ENCODE assay signal across 8 cellular contexts in the genomic region with DNA sequence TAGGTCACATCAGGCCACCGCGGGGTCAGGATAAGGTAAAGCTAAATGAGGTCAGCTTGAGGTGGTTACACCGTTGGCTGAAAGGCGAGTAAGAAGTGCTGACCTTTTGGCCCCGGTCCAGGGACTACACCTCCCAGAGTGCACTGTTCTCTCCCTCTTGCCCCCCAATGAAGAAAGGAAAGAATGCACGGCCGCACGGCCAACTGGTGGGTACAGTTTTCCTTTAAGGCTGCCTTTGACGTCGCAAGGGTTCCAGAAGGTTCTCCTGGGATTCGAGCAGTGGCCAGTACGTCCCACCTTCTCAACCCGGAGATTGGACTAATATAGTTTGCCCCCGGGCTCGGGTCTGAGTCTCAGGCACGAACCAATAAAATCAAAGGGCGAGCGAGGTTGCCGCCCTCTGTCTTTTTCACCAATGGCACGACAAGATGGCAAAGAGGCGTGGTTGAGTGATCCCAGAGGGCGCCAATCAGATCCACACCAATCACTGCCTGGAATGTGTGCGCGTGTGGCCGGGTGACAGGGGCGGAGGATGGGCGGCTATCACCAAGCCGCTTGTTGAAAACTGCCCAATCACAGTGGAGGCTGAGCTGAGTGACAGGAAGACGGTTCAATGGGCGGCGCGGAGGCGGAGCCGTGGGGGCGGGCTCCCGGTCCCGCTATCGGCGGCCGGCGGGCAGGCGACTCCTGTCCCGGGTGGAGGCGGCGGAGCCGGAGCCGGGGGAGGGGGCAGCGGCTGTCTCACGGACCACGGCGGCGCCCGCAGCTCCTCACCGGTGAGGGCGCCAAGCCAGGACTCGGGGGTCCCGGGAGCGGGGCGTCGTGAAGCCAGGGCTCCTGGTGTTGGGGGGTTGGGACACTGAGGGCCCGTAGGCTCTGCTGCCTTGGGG. TPM values are rescaled to one million over a fixed set of nuclear protein-coding genes. Genes with fewer than 3 reads are reported as not detected.
A peak's percentile ranks its signal among the peaks of the same experiment; 100 is the strongest.
DNase-seq lines count a peak whose midpoint lies in the region; ATAC-seq and TF ChIP-seq lines count a peak whose summit lies in the region.

DNAJB5 (plus strand) TSS at position 690 of the 890 bp plus-strand sequence. CDS start 886 bp downstream, outside the sequence.

- H3K27me3 ChIP-seq in CD4-positive, alpha-beta T cell (ENCODE audit: control insufficient read depth, insufficient read depth, low read length): no peaks in the 10 kb centered on the region
- H3K27me3 ChIP-seq in dorsolateral prefrontal cortex (no peaks in the 10 kb centered on the region), liver (ENCODE audit: control insufficient read depth in 4 of 4, insufficient read depth in 4 of 4, low read length in 3 of 4) (no peaks in the 10 kb centered on the region)

- no peaks in the 10 kb centered on the region for H3K36me3 ChIP-seq in liver (ENCODE audit: control insufficient read depth in 4 of 4, insufficient read depth in 3 of 4, low read depth in 1 of 4, low read length in 3 of 4)

- CTCF ChIA-PET in CD4-positive, alpha-beta T cell (lab: Charles Lee): interaction anchor here (0.6 to 1.3 kb wide), 4 partner anchors 62 to 627 kb away, joined by 3 to 5 read pairs (median 4); partner anchors contain the start of gene PIGO
- CTCF ChIA-PET in activated CD4-positive, alpha-beta memory T cell treated with anti-CD3 and anti-CD28 coated beads, Interleukin-2, amount 10 ng/mL, durations not matched to agents 7 days and 5 days (lab: Charles Lee): interaction anchor here (0.8 to 2.2 kb wide), 4 partner anchors 38 to 107 kb away, joined by 3 to 10 read pairs (median 7); partner anchors contain the start of gene PIGO

- H3K27me3 Mint-ChIP-seq in CD4-positive, alpha-beta T cell: no peaks in the 10 kb centered on the region
- no peaks in the 10 kb centered on the region for H3K27me3 Mint-ChIP-seq in activated CD4-positive, alpha-beta memory T cell treated with anti-CD3 and anti-CD28 coated beads, Interleukin-2, amount 10 ng/mL, durations not matched to agents 7 days and 5 days

- H3K36me3 Mint-ChIP-seq in CD4-positive, alpha-beta T cell (ENCODE audit: low read depth): no peaks in the 10 kb centered on the region
- no peaks in the 10 kb centered on the region for H3K36me3 Mint-ChIP-seq in activated CD4-positive, alpha-beta memory T cell treated with anti-CD3 and anti-CD28 coated beads, Interleukin-2, amount 10 ng/mL, durations not matched to agents 7 days and 5 days (ENCODE audit: low read depth)

- POLR2A ChIA-PET in CD4-positive, alpha-beta T cell (lab: Charles Lee): interaction anchor here (0.8 to 1.5 kb wide), 4 partner anchors 24 to 91 kb away, joined by 3 to 8 read pairs (median 6); partner anchors contain the start of gene VCP
- POLR2A ChIA-PET in activated CD4-positive, alpha-beta memory T cell treated with anti-CD3 and anti-CD28 coated beads, Interleukin-2, amount 10 ng/mL, durations not matched to agents 7 days and 5 days (lab: Charles Lee): interaction anchor here (0.7 to 2.2 kb wide), 7 partner anchors 8 to 343 kb away, joined by 3 to 10 read pairs (median 4); partner anchors contain the start of genes ATOSB, GALT and VCP

- peak within 1 kb of the TSS; percentile 63 for H3K27ac ChIP-seq in CD4-positive, alpha-beta T cell (ENCODE audit: low read depth, low read length)
- H3K27ac ChIP-seq in dorsolateral prefrontal cortex (peak within 1 kb of the TSS; percentile 80 to 99 (median 93)), liver (ENCODE audit: low read depth in 1 of 2, low read length in 2 of 2) (peak within 1 kb of the TSS; percentile 78 to 91)

- H3K9me3 ChIP-seq in CD4-positive, alpha-beta T cell (ENCODE audit: control insufficient read depth, low read length): no peaks in the 10 kb centered on the region
- no peaks in the 10 kb centered on the region for H3K9me3 ChIP-seq in liver (ENCODE audit: control insufficient read depth in 4 of 4, low read length in 3 of 4)

- peak within 1 kb of the TSS; percentile 94 for H3K4me3 Mint-ChIP-seq in CD4-positive, alpha-beta T cell
- H3K4me3 Mint-ChIP-seq in activated CD4-positive, alpha-beta memory T cell treated with anti-CD3 and anti-CD28 coated beads, Interleukin-2, amount 10 ng/mL, durations not matched to agents 7 days and 5 days: peak within 1 kb of the TSS; percentile 81

- no peak for TF ChIP-seq CTCF in CD4-positive, alpha-beta T cell (IDR thresholded peaks at IDR 0.05)
- TF ChIP-seq CTCF in dorsolateral prefrontal cortex (IDR thresholded peaks at IDR 0.05 in 54 of 56, conservative IDR thresholded peaks at IDR 0.05 in 2 of 56; ENCODE audit: low read depth in 1 of 56, partially characterized antibody in 56 of 56) (peak in 20 of 56 donors; percentile 5 to 62 (median 26)), liver (IDR thresholded peaks at IDR 0.05; ENCODE audit: low read depth, low read length, missing input control) (no peak)

- H3K4me3 ChIP-seq in dorsolateral prefrontal cortex (peak within 1 kb of the TSS; percentile 64 to 98 (median 85)), liver (ENCODE audit: low read depth in 1 of 3, low read length in 3 of 3) (peak within 1 kb of the TSS; percentile 82 to 90 (median 84))

- intact Hi-C loops in CD4-positive, alpha-beta T cell (cut with DNase I, micrococcal nuclease): loop anchor here (1.0 to 10.0 kb wide), 9 partner anchors 83 to 746 kb away; partner anchors contain the start of genes PIGO (in 2 of the 2), VCP (in 2 of the 2), CREB3 (in 1 of the 2) and ENHO (in 1 of the 2)
- intact Hi-C loops in dorsolateral prefrontal cortex (cut with DNase I): loop anchor here (2.0 to 10.0 kb wide), 3 partner anchors 90 to 324 kb away; partner anchors contain the start of genes CCL27 (in 1 of the 2) and PIGO (in 1 of the 2)

- ATAC-seq in CD4-positive, alpha-beta T cell (ENCODE audit: poor library complexity): peak; percentile 90
- ATAC-seq in GM19452 (IDR thresholded peaks at IDR 0.05; ENCODE audit: unreplicated experiment) (peak; percentile 89), HG03575 (IDR thresholded peaks at IDR 0.05; ENCODE audit: extremely low read depth, insufficient number of reproducible peaks, low FRiP score, unreplicated experiment) (peak; percentile 73)

- peak within 1 kb of the TSS; percentile 78 to 84 for H3K9ac ChIP-seq in liver (ENCODE audit: low read depth in 1 of 2, low read length in 2 of 2)

- no peaks in the 10 kb centered on the region for H3K9me3 Mint-ChIP-seq in CD4-positive, alpha-beta T cell
- no peaks in the 10 kb centered on the region for H3K9me3 Mint-ChIP-seq in activated CD4-positive, alpha-beta memory T cell treated with anti-CD3 and anti-CD28 coated beads, Interleukin-2, amount 10 ng/mL, durations not matched to agents 7 days and 5 days

- peaks cover 51% of the 10 kb centered on the region for H3K4me1 Mint-ChIP-seq in CD4-positive, alpha-beta T cell (ENCODE audit: low read depth)
- peaks cover 59% of the 10 kb centered on the region for H3K4me1 Mint-ChIP-seq in activated CD4-positive, alpha-beta memory T cell treated with anti-CD3 and anti-CD28 coated beads, Interleukin-2, amount 10 ng/mL, durations not matched to agents 7 days and 5 days

- H3K27ac Mint-ChIP-seq in CD4-positive, alpha-beta T cell: peak within 1 kb of the TSS; percentile 84
- H3K27ac Mint-ChIP-seq in activated CD4-positive, alpha-beta memory T cell treated with anti-CD3 and anti-CD28 coated beads, Interleukin-2, amount 10 ng/mL, durations not matched to agents 7 days and 5 days: peak within 1 kb of the TSS; percentile 76

- peaks cover 2 to 20% (median 6%) of the 10 kb centered on the region in 4 donors for H3K4me1 ChIP-seq in liver (ENCODE audit: control insufficient read depth in 4 of 4, insufficient read depth in 4 of 4, low read length in 3 of 4)

- peak in 1 of 2 donors; percentile 31 for TF ChIP-seq RAD21 in liver (IDR thresholded peaks at IDR 0.05)

- peak; percentile 93 to 97 (median 94) for DNase-seq in CD4-positive, alpha-beta T cell
- DNase-seq in NCI-H82 (lab: John Stamatoyannopoulos, UW): peak; percentile 98
- DNase-seq in activated CD4-positive, alpha-beta memory T cell treated with anti-CD3 and anti-CD28 coated beads, Interleukin-2, amount 10 ng/mL, durations not matched to agents 7 days and 5 days: peak; percentile 98
- DNase-seq in dorsolateral prefrontal cortex: peak; percentile 99 to 100 (median 100)
- peak; percentile 95 for DNase-seq in stimulated activated CD4-positive, alpha-beta T cell treated with anti-CD3 and anti-CD28 coated beads, Interleukin-4, amount 100 ng/mL, for 1 hour

- under 1% methylated on average over 61 of the region's 61 CpGs for WGBS in liver

TF ChIP-seq in liver, 16 proteins besides CTCF, POLR2A, EP300 and RAD21 (continues in another document):
- TF ChIP-seq, protein P1, sequence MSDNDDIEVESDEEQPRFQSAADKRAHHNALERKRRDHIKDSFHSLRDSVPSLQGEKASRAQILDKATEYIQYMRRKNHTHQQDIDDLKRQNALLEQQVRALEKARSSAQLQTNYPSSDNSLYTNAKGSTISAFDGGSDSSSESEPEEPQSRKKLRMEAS (IDR thresholded peaks at IDR 0.05): peak; percentile 54
- TF ChIP-seq HNF4A (conservative IDR thresholded peaks at IDR 0.05) (peak; percentile 43 to 77), HNF4G (IDR thresholded peaks at IDR 0.05) (no peak), EGR1 (IDR thresholded peaks at IDR 0.05; ENCODE audit: low read depth in 2 of 2) (no peak), GABPA (IDR thresholded peaks at IDR 0.05 in 1 of 2, conservative IDR thresholded peaks at IDR 0.05 in 1 of 2) (peak in 1 of 2 donors; percentile 43), NR2F2 (IDR thresholded peaks at IDR 0.05) (peak; percentile 93), SP1 (IDR thresholded peaks at IDR 0.05) (peak; percentile 99), FOXA2 (IDR thresholded peaks at IDR 0.05) (no peak), FOXA1 (IDR thresholded peaks at IDR 0.05) (no peak), TAF1 (conservative IDR thresholded peaks at IDR 0.05) (peak; percentile 88), JUND (IDR thresholded peaks at IDR 0.05) (peak in 1 of 2 donors; percentile 14)

RNA-seq across cellular contexts. Expression of gene DNAJB5, which starts in this region (rescaled TPM):
- 1 to 10 TPM; 2.7 to 2.8 TPM for total RNA-seq in CD4-positive, alpha-beta T cell
- 1 to 10 TPM; 3.2 to 4.1 TPM for total RNA-seq in activated CD4-positive, alpha-beta memory T cell treated with anti-CD3 and anti-CD28 coated beads, Interleukin-2, amount 10 ng/mL, durations not matched to agents 7 days and 5 days
- total RNA-seq in dorsolateral prefrontal cortex: 10 to 100 TPM in 107 of 120 experiments, 1 to 10 TPM in 13; 7.7 to 33.7 (median 13.4) TPM
- total RNA-seq in liver: 1 to 10 TPM; 1.4 to 2.1 TPM
- 1 to 10 TPM in 1 of 2 donors, under 1 TPM in 1; 0.76 to 2.3 TPM for polyA plus RNA-seq in liver

Comparison
In these comparisons a context has a peak if more than half of its experiments do, and no peak if none do; other contexts are left out.
1. Peak in every context shown above with its lines: DNase-seq, ATAC-seq, H3K4me3 ChIP-seq and H3K27ac ChIP-seq.